14 cellular contexts compared by ENCODE assay signal in genomic region chr2:30339071-30339470, GRCh38.
DNase-seq lines count a peak whose midpoint lies in the region; ATAC-seq lines count a peak whose summit lies in the region.
"Had no signal": no experiment of that assay in that cellular context is flagged by ENCODE, and none has a peak within 500 bp of the region (broad histone marks: within the 10 kb centered on the region; RNA-seq: fewer than 3 reads in every experiment).

No MANE protein-coding gene starts in this region.

- H3K9me3 Mint-ChIP-seq in activated naive CD4-positive, alpha-beta T cell treated with anti-CD3 and anti-CD28 coated beads for 36 hours, result peaks cover 24% of the 10 kb centered on the region
- H3K9me3 Mint-ChIP-seq in activated CD8-positive, alpha-beta T cell treated with anti-CD3 and anti-CD28 coated beads, Interleukin-2, amount 10 ng/mL, durations not matched to agents 7 days and 5 days (ENCODE audit: insufficient read depth), result peaks cover 11% of the 10 kb centered on the region
- peaks cover 10% of the 10 kb centered on the region for H3K9me3 Mint-ChIP-seq in stimulated activated effector memory CD8-positive, alpha-beta T cell treated with anti-CD3 and anti-CD28 coated beads, Interleukin-12 subunit alpha, Interleukin-12 subunit beta, amount 100 ng/mL, for 72 hours

- POLR2A ChIA-PET in activated CD8-positive, alpha-beta T cell treated with anti-CD3 and anti-CD28 coated beads, Interleukin-2, amount 10 ng/mL, durations not matched to agents 7 days and 5 days (lab: Charles Lee), result no interaction called here

- CTCF ChIA-PET in activated naive CD4-positive, alpha-beta T cell treated with anti-CD3 and anti-CD28 coated beads for 36 hours (lab: Charles Lee), result interaction anchor here (0.6 kb wide), 1 partner anchor 102 kb away, joined by 3 read pairs; no protein-coding TSS in a partner anchor
- CTCF ChIA-PET in activated CD8-positive, alpha-beta T cell treated with anti-CD3 and anti-CD28 coated beads, Interleukin-2, amount 10 ng/mL, durations not matched to agents 7 days and 5 days (lab: Charles Lee), result interaction anchor here (1.3 kb wide), 1 partner anchor 98 kb away, joined by 3 read pairs; no protein-coding TSS in a partner anchor

- ATAC-seq in GM21447 (IDR thresholded peaks at IDR 0.05; ENCODE audit: unreplicated experiment) (peak; percentile 27), HG03135 (IDR thresholded peaks at IDR 0.05; ENCODE audit: unreplicated experiment) (no peak), GM21619 (IDR thresholded peaks at IDR 0.05; ENCODE audit: unreplicated experiment) (no peak)
- ATAC-seq in activated CD8-positive, alpha-beta T cell treated with anti-CD3 and anti-CD28 coated beads, Interleukin-2, amount 10 ng/mL, durations not matched to agents 7 days and 5 days, result no peak
- no peak for ATAC-seq in stimulated activated effector memory CD8-positive, alpha-beta T cell treated with anti-CD3 and anti-CD28 coated beads, Interleukin-12 subunit alpha, Interleukin-12 subunit beta, amount 100 ng/mL, for 72 hours
- ATAC-seq: gastroesophageal sphincter, right cardiac atrium had no signal

- no peak overlapping the region for H3K4me3 Mint-ChIP-seq in activated naive CD4-positive, alpha-beta T cell treated with anti-CD3 and anti-CD28 coated beads for 36 hours
- no peak overlapping the region for H3K4me3 Mint-ChIP-seq in activated CD8-positive, alpha-beta T cell treated with anti-CD3 and anti-CD28 coated beads, Interleukin-2, amount 10 ng/mL, durations not matched to agents 7 days and 5 days
- H3K4me3 Mint-ChIP-seq in stimulated activated effector memory CD8-positive, alpha-beta T cell treated with anti-CD3 and anti-CD28 coated beads, Interleukin-12 subunit alpha, Interleukin-12 subunit beta, amount 100 ng/mL, for 72 hours, result peak overlapping the region; percentile 82

- H3K27me3 Mint-ChIP-seq in activated naive CD4-positive, alpha-beta T cell treated with anti-CD3 and anti-CD28 coated beads for 36 hours (ENCODE audit: low read depth), result no peaks in the 10 kb centered on the region
- no peaks in the 10 kb centered on the region for H3K27me3 Mint-ChIP-seq in activated CD8-positive, alpha-beta T cell treated with anti-CD3 and anti-CD28 coated beads, Interleukin-2, amount 10 ng/mL, durations not matched to agents 7 days and 5 days (ENCODE audit: low read depth)

- H3K4me1 Mint-ChIP-seq in activated naive CD4-positive, alpha-beta T cell treated with anti-CD3 and anti-CD28 coated beads for 36 hours (ENCODE audit: low read depth), result peaks cover 62% of the 10 kb centered on the region
- peaks cover 51% of the 10 kb centered on the region for H3K4me1 Mint-ChIP-seq in activated CD8-positive, alpha-beta T cell treated with anti-CD3 and anti-CD28 coated beads, Interleukin-2, amount 10 ng/mL, durations not matched to agents 7 days and 5 days (ENCODE audit: low read depth)
- peaks cover 67% of the 10 kb centered on the region for H3K4me1 Mint-ChIP-seq in stimulated activated effector memory CD8-positive, alpha-beta T cell treated with anti-CD3 and anti-CD28 coated beads, Interleukin-12 subunit alpha, Interleukin-12 subunit beta, amount 100 ng/mL, for 72 hours

- intact Hi-C loops in activated naive CD4-positive, alpha-beta T cell treated with anti-CD3 and anti-CD28 coated beads for 36 hours (cut with micrococcal nuclease), result loop anchor here (10.0 kb wide), 1 partner anchor 286 kb away; no protein-coding TSS in a partner anchor

- peak overlapping the region; percentile 44 for H3K27ac Mint-ChIP-seq in activated naive CD4-positive, alpha-beta T cell treated with anti-CD3 and anti-CD28 coated beads for 36 hours
- H3K27ac Mint-ChIP-seq in activated CD8-positive, alpha-beta T cell treated with anti-CD3 and anti-CD28 coated beads, Interleukin-2, amount 10 ng/mL, durations not matched to agents 7 days and 5 days, result peak overlapping the region; percentile 13
- peak overlapping the region; percentile 98 for H3K27ac Mint-ChIP-seq in stimulated activated effector memory CD8-positive, alpha-beta T cell treated with anti-CD3 and anti-CD28 coated beads, Interleukin-12 subunit alpha, Interleukin-12 subunit beta, amount 100 ng/mL, for 72 hours

- no peak for DNase-seq in activated naive CD4-positive, alpha-beta T cell treated with anti-CD3 and anti-CD28 coated beads for 36 hours
- DNase-seq in activated naive CD4-positive, alpha-beta T cell treated with Interleukin-2 at 50 U/mL for 16 hours, result no peak
- no peak for DNase-seq in activated CD8-positive, alpha-beta T cell treated with anti-CD3 and anti-CD28 coated beads, Interleukin-2, amount 10 ng/mL, durations not matched to agents 7 days and 5 days
- no peak for DNase-seq in stimulated activated effector memory CD8-positive, alpha-beta T cell treated with anti-CD3 and anti-CD28 coated beads, Interleukin-12 subunit alpha, Interleukin-12 subunit beta, amount 100 ng/mL, for 72 hours (ENCODE audit: low spot score in 2 of 2)
- no peak for DNase-seq in OCI-M1 (lab: John Stamatoyannopoulos, UW)
- DNase-seq: activated T-cell treated with anti-CD3 and anti-CD28 coated beads, Interleukin-2, amount 50 U/mL, for 1 hour; colonic mucosa; mammary epithelial cell; NCI-H1694; right cardiac atrium had no signal

- H3K36me3 Mint-ChIP-seq in activated naive CD4-positive, alpha-beta T cell treated with anti-CD3 and anti-CD28 coated beads for 36 hours (ENCODE audit: low read depth), result peaks cover 12% of the 10 kb centered on the region
- peaks cover 11% of the 10 kb centered on the region for H3K36me3 Mint-ChIP-seq in activated CD8-positive, alpha-beta T cell treated with anti-CD3 and anti-CD28 coated beads, Interleukin-2, amount 10 ng/mL, durations not matched to agents 7 days and 5 days (ENCODE audit: low read depth)
- no peaks in the 10 kb centered on the region for H3K36me3 Mint-ChIP-seq in stimulated activated effector memory CD8-positive, alpha-beta T cell treated with anti-CD3 and anti-CD28 coated beads, Interleukin-12 subunit alpha, Interleukin-12 subunit beta, amount 100 ng/mL, for 72 hours

Comparison
In these comparisons a context has a peak if more than half of its experiments do, and no peak if none do; other contexts are left out.
1. H3K27ac Mint-ChIP-seq: peak in every context shown above with its lines; median percentile 98 in stimulated activated effector memory CD8-positive, alpha-beta T cell treated with anti-CD3 and anti-CD28 coated beads, Interleukin-12 subunit alpha, Interleukin-12 subunit beta, amount 100 ng/mL, for 72 hours; 44 in activated naive CD4-positive, alpha-beta T cell treated with anti-CD3 and anti-CD28 coated beads for 36 hours; 13 in activated CD8-positive, alpha-beta T cell treated with anti-CD3 and anti-CD28 coated beads, Interleukin-2, amount 10 ng/mL, durations not matched to agents 7 days and 5 days.